Comparison of ENCODE assay signal across 9 cellular contexts in the genomic region with DNA sequence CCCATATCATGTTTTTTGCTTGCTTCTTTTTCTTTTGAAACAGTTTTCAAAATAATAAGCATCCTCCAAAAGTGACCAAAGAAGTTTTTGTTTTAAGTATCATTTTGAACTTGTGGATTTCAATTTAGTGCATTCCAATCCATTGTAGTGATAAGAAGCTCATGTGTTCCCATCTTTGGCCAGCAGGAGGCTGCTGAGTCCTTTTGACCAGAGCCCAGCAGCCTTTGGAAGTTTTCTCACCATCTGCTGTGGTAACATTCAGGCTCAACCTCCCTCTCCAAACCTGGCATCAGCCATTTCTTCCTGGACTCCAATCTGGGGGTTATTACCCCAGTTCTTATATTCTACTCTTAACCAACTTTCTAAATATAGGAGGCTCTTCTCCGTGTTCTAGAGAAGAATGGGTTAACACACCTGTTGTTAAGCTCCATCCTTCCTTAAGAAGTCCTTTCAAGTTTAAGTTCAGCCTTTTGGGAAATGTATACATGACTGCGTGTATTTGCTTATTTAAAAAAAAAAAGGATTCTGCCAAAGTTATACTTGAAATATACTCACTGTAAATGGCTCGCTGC. TPM values are rescaled to one million over a fixed set of nuclear protein-coding genes. Genes with fewer than 3 reads are reported as not detected.
DNase-seq lines count a peak whose midpoint lies in the region; ATAC-seq, FAIRE-seq and TF ChIP-seq lines count a peak whose summit lies in the region.
"Had no signal": no experiment of that assay in that cellular context is flagged by ENCODE, and none has a peak within 500 bp of the region (broad histone marks: within the 10 kb centered on the region; RNA-seq: fewer than 3 reads in every experiment).

No MANE protein-coding gene starts in this region.

- peak; percentile 92 for ATAC-seq in HG02885 (IDR thresholded peaks at IDR 0.05; ENCODE audit: poor library complexity, unreplicated experiment)
- ATAC-seq in activated CD8-positive, alpha-beta T cell treated with anti-CD3 and anti-CD28 coated beads for 36 hours, result peak; percentile 75
- ATAC-seq in foreskin keratinocyte, result peak; percentile 78
- peak; percentile 71 to 92 (median 88) for ATAC-seq in pancreas

- no peak overlapping the region for H3K27ac Mint-ChIP-seq in activated CD8-positive, alpha-beta T cell treated with anti-CD3 and anti-CD28 coated beads for 36 hours
- H3K27ac Mint-ChIP-seq: IgD-negative memory B cell had no signal

- WGBS in pancreas, 2 donors, result 55 to 63% methylated on average over 3 of the region's 3 CpGs

- FAIRE-seq in GM12891 (lab: Jason Lieb, UNC) (peak; percentile 23), pancreas (lab: Jason Lieb, UNC) (no peak)

- CTCF ChIA-PET in activated CD8-positive, alpha-beta T cell treated with anti-CD3 and anti-CD28 coated beads for 36 hours (lab: Charles Lee), result interaction anchor here (0.5 to 2.8 kb wide), 14 partner anchors 9 to 185 kb away, joined by 3 to 19 read pairs (median 4); no protein-coding TSS in a partner anchor

- intact Hi-C loops in activated CD8-positive, alpha-beta T cell treated with anti-CD3 and anti-CD28 coated beads for 36 hours (cut with micrococcal nuclease), result no loop called here
- intact Hi-C loops in pancreas (cut with DNase I), result no loop called here

- H3K27ac ChIP-seq in foreskin keratinocyte, result no peak overlapping the region
- no peak overlapping the region for H3K27ac ChIP-seq in pancreas

- peak; percentile 42 for DNase-seq in AG09309 (ENCODE audit: low read depth)
- peak; percentile 32 for DNase-seq in GM12891 (ENCODE audit: insufficient read length, low spot score)
- DNase-seq in NCI-H2227 (lab: John Stamatoyannopoulos, UW; ENCODE audit: unreplicated experiment), result peak; percentile 78
- peak; percentile 73 for DNase-seq in activated CD8-positive, alpha-beta T cell treated with anti-CD3 and anti-CD28 coated beads for 36 hours
- DNase-seq in foreskin keratinocyte, result peak; percentile 10 to 42
- DNase-seq in pancreas, result peak in 4 of 6 donors; percentile 29 to 62 (median 48)
- no peak for DNase-seq in ecto neural progenitor cell (ENCODE audit: low spot score)

- H3K27me3 Mint-ChIP-seq in activated CD8-positive, alpha-beta T cell treated with anti-CD3 and anti-CD28 coated beads for 36 hours, result peaks cover 9% of the 10 kb centered on the region

- H3K4me1 ChIP-seq in foreskin keratinocyte (no peaks in the 10 kb centered on the region), pancreas (no peaks in the 10 kb centered on the region)

- H3K4me3 ChIP-seq in AG09309 (ENCODE audit: control insufficient read depth, low read depth, low read length) (no peak overlapping the region), pancreas (no peak overlapping the region)

- TF ChIP-seq CTCF in AG09309 (IDR thresholded peaks at IDR 0.05; ENCODE audit: control insufficient read depth, insufficient read depth, low read depth, low read length, missing control alignments), result peak; percentile 78
- TF ChIP-seq CTCF in activated CD8-positive, alpha-beta T cell treated with anti-CD3 and anti-CD28 coated beads for 36 hours (IDR thresholded peaks at IDR 0.05), result peak; percentile 83
- TF ChIP-seq CTCF in foreskin keratinocyte (conservative IDR thresholded peaks at IDR 0.05), result peak; percentile 71
- peak; percentile 47 to 79 (median 54) for TF ChIP-seq CTCF in pancreas (IDR thresholded peaks at IDR 0.05)

- no peaks in the 10 kb centered on the region for H3K9me3 ChIP-seq in pancreas

- H3K9me3 Mint-ChIP-seq in activated CD8-positive, alpha-beta T cell treated with anti-CD3 and anti-CD28 coated beads for 36 hours, result no peaks in the 10 kb centered on the region
- H3K9me3 Mint-ChIP-seq: IgD-negative memory B cell had no signal

- POLR2A ChIA-PET in activated CD8-positive, alpha-beta T cell treated with anti-CD3 and anti-CD28 coated beads for 36 hours (lab: Charles Lee), result no interaction called here

- no peaks in the 10 kb centered on the region for H3K36me3 ChIP-seq in pancreas

- no peak for TF ChIP-seq POLR2A in GM12891 (IDR thresholded peaks at IDR 0.05; ENCODE audit: low read depth, low read length)

- peaks cover 9% of the 10 kb centered on the region for H3K27me3 ChIP-seq in foreskin keratinocyte
- no peaks in the 10 kb centered on the region for H3K27me3 ChIP-seq in pancreas

- no peaks in the 10 kb centered on the region for H3K4me1 Mint-ChIP-seq in activated CD8-positive, alpha-beta T cell treated with anti-CD3 and anti-CD28 coated beads for 36 hours (ENCODE audit: low read depth)
- H3K4me1 Mint-ChIP-seq: IgD-negative memory B cell had no signal

- no peak overlapping the region for H3K4me3 Mint-ChIP-seq in activated CD8-positive, alpha-beta T cell treated with anti-CD3 and anti-CD28 coated beads for 36 hours
- H3K4me3 Mint-ChIP-seq: IgD-negative memory B cell had no signal

- H3K36me3 Mint-ChIP-seq in activated CD8-positive, alpha-beta T cell treated with anti-CD3 and anti-CD28 coated beads for 36 hours (ENCODE audit: low read depth), result no peaks in the 10 kb centered on the region
- H3K36me3 Mint-ChIP-seq: IgD-negative memory B cell had no signal

TF ChIP-seq in GM12891, 5 proteins besides CTCF, POLR2A, EP300 and RAD21:
- TF ChIP-seq POLR2AphosphoS5 (IDR thresholded peaks at IDR 0.05; ENCODE audit: low read depth, low read length) (no peak), PAX5 (IDR thresholded peaks at IDR 0.05; ENCODE audit: insufficient read depth, low read length, severe bottlenecking) (no peak), POU2F2 (IDR thresholded peaks at IDR 0.05; ENCODE audit: low read depth, low read length) (no peak), SPI1 (IDR thresholded peaks at IDR 0.05; ENCODE audit: low read depth, low read length) (no peak), TAF1 (IDR thresholded peaks at IDR 0.05; ENCODE audit: low read depth, low read length) (no peak)

RNA-seq across cellular contexts. Expression of a gene that starts 39.0 kb away (rescaled TPM):
- polyA plus RNA-seq in GM12891 (2012; ENCODE audit: low read depth, missing spikeins), result 11.2 TPM
- 10 to 100 TPM; 54.0 to 59.2 TPM for total RNA-seq in activated CD8-positive, alpha-beta T cell treated with anti-CD3 and anti-CD28 coated beads for 36 hours
- not detected in 2 replicates for total RNA-seq in foreskin keratinocyte
- not detected in 2 replicates for polyA plus RNA-seq in foreskin keratinocyte
- 1 to 10 TPM in 1 of 6 donors, under 1 TPM in 4, not detected in 1; 0.25 to 1.2 (median 0.55) TPM for total RNA-seq in pancreas
- 1 to 10 TPM; 1.6 to 1.9 TPM for polyA plus RNA-seq in pancreas

Comparison
In these comparisons a context has a peak if more than half of its experiments do, and no peak if none do; other contexts are left out.
1. RNA of a gene that starts 39.0 kb away (total RNA-seq): 54.0 to 59.2 TPM in activated CD8-positive, alpha-beta T cell treated with anti-CD3 and anti-CD28 coated beads for 36 hours; 0.25 to 1.2 TPM in pancreas and not detected in foreskin keratinocyte; every median in the first group is over 10 times any median in the second.
2. Peak in every context shown above with its lines, with median percentiles within 50 percentile points of each other: CTCF ChIP-seq and ATAC-seq.